In genomic region chr3:15098503-15099363, GRCh38 we compare ENCODE assay signal across 8 cellular contexts. TPM values are rescaled to one million over a fixed set of nuclear protein-coding genes. Genes with fewer than 3 reads are reported as not detected.
DNase-seq lines count a peak whose midpoint lies in the region; ATAC-seq, FAIRE-seq and TF ChIP-seq lines count a peak whose summit lies in the region.

Gene RBSN, minus strand, starts transcription at chr3:15099148. Its CDS starts 3,028 bp downstream, at chr3:15096120.

- H3K36me3 Mint-ChIP-seq in activated CD4-positive, alpha-beta T cell treated with anti-CD3 and anti-CD28 coated beads, Interleukin-2, amount 10 ng/mL, durations not matched to agents 24 days and 14 days (ENCODE audit: low read depth), result peaks cover 30% of the 10 kb centered on the region

- H3K4me3 ChIP-seq in BJ (ENCODE audit: low read depth, low read length), result peak within 1 kb of the TSS; percentile 91

- peak; percentile 93 for FAIRE-seq in GM19239 (lab: Jason Lieb, UNC)

- POLR2A ChIA-PET in BJ (lab: Charles Lee), result no interaction called here

- ATAC-seq in HG03442 (IDR thresholded peaks at IDR 0.05; ENCODE audit: unreplicated experiment), result peak; percentile 89
- peak; percentile 88 for ATAC-seq in left colon

- H3K36me3 ChIP-seq in BJ (ENCODE audit: control insufficient read depth, insufficient read depth, low read length), result peaks cover 9% of the 10 kb centered on the region

- intact Hi-C loops in activated CD4-positive, alpha-beta T cell treated with anti-CD3 and anti-CD28 coated beads, Interleukin-2, amount 10 ng/mL, durations not matched to agents 24 days and 14 days (cut with micrococcal nuclease), result loop anchor here (1.0 to 2.0 kb wide), 6 partner anchors 33 to 924 kb away; partner anchors contain the start of genes CAPN7, CCDC174 and MRPS25
- intact Hi-C loops in left colon (cut with DNase I, micrococcal nuclease), result no loop called here

- H3K4me1 Mint-ChIP-seq in activated CD4-positive, alpha-beta T cell treated with anti-CD3 and anti-CD28 coated beads, Interleukin-2, amount 10 ng/mL, durations not matched to agents 24 days and 14 days, result peaks cover 29% of the 10 kb centered on the region

- H3K4me3 Mint-ChIP-seq in activated CD4-positive, alpha-beta T cell treated with anti-CD3 and anti-CD28 coated beads, Interleukin-2, amount 10 ng/mL, durations not matched to agents 24 days and 14 days, result peak within 1 kb of the TSS; percentile 90

- no peaks in the 10 kb centered on the region for H3K27me3 ChIP-seq in BJ (ENCODE audit: control insufficient read depth, insufficient read depth, low read length)

- no peaks in the 10 kb centered on the region for H3K9me3 Mint-ChIP-seq in activated CD4-positive, alpha-beta T cell treated with anti-CD3 and anti-CD28 coated beads, Interleukin-2, amount 10 ng/mL, durations not matched to agents 24 days and 14 days

- CTCF ChIA-PET in BJ (lab: Yijun Ruan, JAX), result interaction anchor here (0.7 to 2.2 kb wide), 7 partner anchors 9 to 186 kb away, joined by 3 to 19 read pairs (median 3); no protein-coding TSS in a partner anchor

- H3K27ac Mint-ChIP-seq in activated CD4-positive, alpha-beta T cell treated with anti-CD3 and anti-CD28 coated beads, Interleukin-2, amount 10 ng/mL, durations not matched to agents 24 days and 14 days, result peak within 1 kb of the TSS; percentile 93

- no peak for TF ChIP-seq CTCF in BJ (IDR thresholded peaks at IDR 0.05; ENCODE audit: insufficient read depth, low read depth, low read length)

- DNase-seq in BJ (ENCODE audit: low read depth) (peak; percentile 52), GM19239 (ENCODE audit: insufficient read length, low spot score) (peak; percentile 76), NCI-H526 treated with DMSO at 0.1 percent for 48 hours (lab: John Stamatoyannopoulos, UW) (peak; percentile 84), cortex of kidney (lab: John Stamatoyannopoulos, UW) (peak; percentile 61), left colon (peak; percentile 95 to 96)
- DNase-seq in activated CD4-positive, alpha-beta T cell treated with anti-CD3 and anti-CD28 coated beads, Interleukin-2, amount 10 ng/mL, durations not matched to agents 24 days and 14 days, result peak; percentile 99
- peak; percentile 88 to 90 for DNase-seq in stimulated activated CD4-positive, alpha-beta T cell treated with anti-CD3 and anti-CD28 coated beads, Interleukin-1b, Interleukin-23, amount 100 ng/mL, for 4 hours (ENCODE audit: low read depth in 2 of 2)

- no peaks in the 10 kb centered on the region for H3K27me3 Mint-ChIP-seq in activated CD4-positive, alpha-beta T cell treated with anti-CD3 and anti-CD28 coated beads, Interleukin-2, amount 10 ng/mL, durations not matched to agents 24 days and 14 days

RNA-seq across cellular contexts. Expression of gene RBSN, which starts in this region (rescaled TPM):
- 10.8 and 11.6 TPM in 2 replicates for polyA plus RNA-seq in BJ (2011; rRNA removed)
- polyA minus RNA-seq in BJ (2011; rRNA and poly(A)+ RNA removed), result 14.8 and 22.4 TPM in 2 replicates
- total RNA-seq in activated CD4-positive, alpha-beta T cell treated with anti-CD3 and anti-CD28 coated beads, Interleukin-2, amount 10 ng/mL, durations not matched to agents 24 days and 14 days, result 13.2 and 15.0 TPM in 2 replicates
- total RNA-seq in left colon, result 10 to 100 TPM; 13.8 to 15.7 TPM

Comparison
In these comparisons a context has a peak if more than half of its experiments do, and no peak if none do; other contexts are left out.
1. Peak in every context shown above with its lines: DNase-seq, ATAC-seq and H3K4me3 ChIP-seq.